In the genomic region with DNA sequence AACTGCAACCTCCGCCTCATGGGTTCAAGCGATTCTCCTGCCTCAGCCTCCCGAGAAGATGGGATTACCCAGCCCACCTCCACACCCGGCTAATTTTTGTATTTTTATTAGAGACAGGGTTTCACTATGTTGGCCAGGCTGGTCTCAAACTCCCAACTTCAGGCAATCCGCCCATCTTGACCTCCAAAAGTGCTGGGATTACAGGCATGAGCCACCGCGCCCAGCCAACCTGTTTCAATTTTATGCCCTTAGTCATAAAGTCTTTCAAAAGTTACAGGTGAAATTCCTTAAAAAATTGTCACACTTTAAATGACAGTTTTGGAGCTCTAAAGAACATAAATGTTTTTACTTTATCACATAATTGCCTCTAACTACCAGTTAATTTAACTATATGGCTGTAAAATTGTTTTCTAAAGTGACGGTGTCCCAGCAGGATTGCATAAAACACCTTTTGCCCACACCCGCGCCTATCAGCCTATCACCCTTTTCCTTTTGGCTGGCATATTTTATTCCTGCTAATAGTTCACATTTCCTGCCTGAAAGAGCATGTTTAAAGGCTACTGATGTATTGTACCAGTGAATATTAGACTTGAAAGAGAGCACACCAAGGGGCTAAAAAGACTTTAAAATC, we compare ENCODE assay signal across 17 cellular contexts.
A peak's percentile ranks its signal among the peaks of the same experiment; 100 is the strongest.
DNase-seq lines count a peak whose midpoint lies in the region; ATAC-seq, FAIRE-seq and TF ChIP-seq lines count a peak whose summit lies in the region.
"Had no signal": no experiment of that assay in that cellular context is flagged by ENCODE, and none has a peak within 500 bp of the region (broad histone marks: within the 10 kb centered on the region; RNA-seq: fewer than 3 reads in every experiment).

No MANE protein-coding gene starts in this region.

- H3K36me3 ChIP-seq in colonic mucosa, result no peaks in the 10 kb centered on the region
- no peaks in the 10 kb centered on the region for H3K36me3 ChIP-seq in mucosa of descending colon (ENCODE audit: low read depth)
- no peaks in the 10 kb centered on the region for H3K36me3 ChIP-seq in transverse colon
- H3K36me3 ChIP-seq: HAP-1 had no signal

- 58 to 68% methylated on average over 10 of the region's 10 CpGs for WGBS in transverse colon (ENCODE audit: low coverage in 1 of 2), 2 donors

- H3K27ac ChIP-seq in colonic mucosa (peak overlapping the region; percentile 55), transverse colon (peak overlapping the region in 3 of 4 donors; percentile 12 to 58 (median 49))

- intact Hi-C loops in colonic mucosa (cut with DNase I), result loop anchor here (10.0 kb wide), 1 partner anchor 442 kb away; no protein-coding TSS in a partner anchor
- intact Hi-C loops in mucosa of descending colon (cut with DNase I, micrococcal nuclease), result no loop called here
- intact Hi-C loops in transverse colon (cut with DNase I; ENCODE audit: low total_unique reads), result no loop called here

- no peak overlapping the region for H3K9ac ChIP-seq in colonic mucosa (ENCODE audit: low read depth in 2 of 2, low read length in 2 of 2)

- no peak for TF ChIP-seq EP300 in transverse colon (IDR thresholded peaks at IDR 0.05; ENCODE audit: low read depth)

- no peak for TF ChIP-seq CTCF in colonic mucosa (IDR thresholded peaks at IDR 0.05)
- no peak for TF ChIP-seq CTCF in mucosa of descending colon (IDR thresholded peaks at IDR 0.05)
- TF ChIP-seq CTCF in transverse colon (IDR thresholded peaks at IDR 0.05), result no peak

- peak; percentile 42 for DNase-seq in colonic mucosa
- peak; percentile 44 to 54 (median 51) for DNase-seq in mucosa of descending colon
- DNase-seq in transverse colon, result peak; percentile 65
- no peak for DNase-seq in activated CD4-positive, alpha-beta T cell treated with anti-CD3 and anti-CD28 coated beads, Interleukin-2, amount 50 U/mL, for 48 hours
- no peak for DNase-seq in urothelium cell line (ENCODE audit: low spot score)
- no peak for DNase-seq in NCI-H2107 treated with DMSO at 0.1 percent for 48 hours (lab: John Stamatoyannopoulos, UW; ENCODE audit: unreplicated experiment)
- DNase-seq: C1 segment of cervical spinal cord; Calu3; CD4-positive, alpha-beta memory T cell; COR-L47; DMS53; DMS79 treated with DMSO at 0.1 percent for 48 hours; GF-D8; GOT3 had no signal

- FAIRE-seq in urothelium cell line (lab: Jason Lieb, UNC), result no peak
- FAIRE-seq: GM12891, H54 had no signal

- H3K4me1 ChIP-seq in colonic mucosa (no peaks in the 10 kb centered on the region), mucosa of descending colon (ENCODE audit: low read depth) (peaks cover 7% of the 10 kb centered on the region), transverse colon (peaks cover 0 to 14% (median 2%) of the 10 kb centered on the region in 4 donors)
- H3K4me1 ChIP-seq: HAP-1 had no signal

- in situ Hi-C loops in transverse colon (cut with MboI; ENCODE audit: low pct_ligation_motif_present in 1 of 4, low pct_unique_long_range_greater_than_20kb in 1 of 4, low sequenced_read_pairs in 3 of 4), result no loop called here

- no peaks in the 10 kb centered on the region for H3K27me3 ChIP-seq in colonic mucosa
- H3K27me3 ChIP-seq in transverse colon, result no peaks in the 10 kb centered on the region

- TF ChIP-seq POLR2A in transverse colon (IDR thresholded peaks at IDR 0.05), result no peak

- H3K4me3 ChIP-seq in colonic mucosa (no peak overlapping the region), mucosa of descending colon (no peak overlapping the region), transverse colon (no peak overlapping the region)
- H3K4me3 ChIP-seq: HAP-1 had no signal

- peak; percentile 83 for ATAC-seq in mucosa of descending colon

- H3K9me3 ChIP-seq in colonic mucosa (no peaks in the 10 kb centered on the region), mucosa of descending colon (no peaks in the 10 kb centered on the region), transverse colon (no peaks in the 10 kb centered on the region)
- H3K9me3 ChIP-seq: HAP-1 had no signal

Comparison
In these comparisons a context has a peak if more than half of its experiments do, and no peak if none do; other contexts are left out.
1. DNase-seq: peak in colonic mucosa (single experiment), mucosa of descending colon (3 of 3) and transverse colon (single experiment); none in activated CD4-positive, alpha-beta T cell treated with anti-CD3 and anti-CD28 coated beads, Interleukin-2, amount 50 U/mL, for 48 hours (0 of 2), urothelium cell line (single experiment) and NCI-H2107 treated with DMSO at 0.1 percent for 48 hours (single experiment).